In genomic region chr19:1490311-1491113, GRCh38 we compare ENCODE assay signal across 1 cellular context.
A peak's percentile ranks its signal among the peaks of the same experiment; 100 is the strongest.
TF ChIP-seq lines count a peak whose summit lies in the region.

Gene PCSK4, minus strand, starts transcription at chr19:1490350. Its CDS starts 4 bp downstream, at chr19:1490346.

TF ChIP-seq in K562, 482 proteins besides CTCF, POLR2A, EP300 and RAD21 (continued from another document and continues in another):
- TF ChIP-seq IRF1 (CRISPR knock-in tag; IDR thresholded peaks at IDR 0.05; ENCODE audit: borderline replicate concordance) (no peak), ATF1 (CRISPR knock-in tag; IDR thresholded peaks at IDR 0.05) (no peak), ATF1 (tag; IDR thresholded peaks at IDR 0.05) (peak; percentile 54), ARHGAP35 (IDR thresholded peaks at IDR 0.05; ENCODE audit: partially characterized antibody) (no peak), FOXJ2 (tag; IDR thresholded peaks at IDR 0.05) (0 out of 2 replicates have a peak, but pooled peaks have one; percentile 43), ZNF444 (CRISPR knock-in tag; IDR thresholded peaks at IDR 0.05) (no peak), AFF4 (CRISPR knock-in tag; IDR thresholded peaks at IDR 0.05) (no peak), SREBF2 (CRISPR knock-in tag; IDR thresholded peaks at IDR 0.05) (no peak), PRDM10 (IDR thresholded peaks at IDR 0.05; ENCODE audit: partially characterized antibody) (peak; percentile 99), ETS1 (conservative IDR thresholded peaks at IDR 0.05; ENCODE audit: control insufficient read depth, low read depth, low read length) (no peak; the same call in 1 of the 2 replicates), IRF9 (tag; IDR thresholded peaks at IDR 0.05) (no peak), PHF20 (IDR thresholded peaks at IDR 0.05; ENCODE audit: partially characterized antibody) (no peak), RFX1 (IDR thresholded peaks at IDR 0.05) (peak; percentile 98), LARP7 (IDR thresholded peaks at IDR 0.05) (no peak), SIRT6 (IDR thresholded peaks at IDR 0.05; ENCODE audit: low read depth, low read length) (no peak), ZNF263 (CRISPR knock-in tag; IDR thresholded peaks at IDR 0.05; ENCODE audit: borderline replicate concordance) (0 out of 2 replicates have a peak, but pooled peaks have one; percentile 35), ZNF134 (CRISPR knock-in tag; conservative IDR thresholded peaks at IDR 0.05) (no peak), GTF2A2 (tag; IDR thresholded peaks at IDR 0.05) (no peak), RBFOX2 (IDR thresholded peaks at IDR 0.05; ENCODE audit: low read depth, low read length) (no peak; the same call in 1 of the 2 replicates), PHB (CRISPR knock-in tag; IDR thresholded peaks at IDR 0.05) (no peak), AFF1 (IDR thresholded peaks at IDR 0.05; ENCODE audit: low read depth in 1 of 2, partially characterized antibody in 2 of 2) (peak in 1 of 2 experiments; percentile 78), ZNF511 (CRISPR knock-in tag; IDR thresholded peaks at IDR 0.05) (no peak; the same call in 1 of the 2 replicates), TAF9B (IDR thresholded peaks at IDR 0.05; ENCODE audit: partially characterized antibody) (no peak), ZNF316 (IDR thresholded peaks at IDR 0.05) (no peak), PRPF4 (IDR thresholded peaks at IDR 0.05; ENCODE audit: insufficient read depth, low read depth, low read length, poor library complexity, severe bottlenecking) (no peak), NR2C2 (CRISPR knock-in tag; IDR thresholded peaks at IDR 0.05) (no peak), NR2C2 (tag; IDR thresholded peaks at IDR 0.05) (peak; percentile 73; the same call in 1 of the 2 replicates), ZEB2 (IDR thresholded peaks at IDR 0.05) (no peak), ZFP30 (CRISPR knock-in tag; IDR thresholded peaks at IDR 0.05; ENCODE audit: borderline replicate concordance) (no peak), ZNF551 (CRISPR knock-in tag; IDR thresholded peaks at IDR 0.05) (no peak), FOXK1 (CRISPR knock-in tag; IDR thresholded peaks at IDR 0.05; ENCODE audit: borderline replicate concordance) (no peak), MLX (CRISPR knock-in tag; conservative IDR thresholded peaks at IDR 0.05) (no peak), FOXP1 (CRISPR knock-in tag; IDR thresholded peaks at IDR 0.05) (no peak), SFPQ (IDR thresholded peaks at IDR 0.05; ENCODE audit: low read depth, low read length) (no peak), FOSL1 (tag; conservative IDR thresholded peaks at IDR 0.05) (no peak), E2F3 (CRISPR knock-in tag; IDR thresholded peaks at IDR 0.05) (0 out of 2 replicates have a peak, but pooled peaks have one; percentile 60), TEAD4 (IDR thresholded peaks at IDR 0.05; ENCODE audit: low read length) (no peak), TEAD4 (CRISPR knock-in tag; IDR thresholded peaks at IDR 0.05; ENCODE audit: borderline replicate concordance) (no peak), CBX1 (IDR thresholded peaks at IDR 0.05; ENCODE audit: low read depth) (no peak; the same call in 1 of the 2 replicates), ZNF518B (CRISPR knock-in tag; IDR thresholded peaks at IDR 0.05) (no peak)
